In the genomic region with DNA sequence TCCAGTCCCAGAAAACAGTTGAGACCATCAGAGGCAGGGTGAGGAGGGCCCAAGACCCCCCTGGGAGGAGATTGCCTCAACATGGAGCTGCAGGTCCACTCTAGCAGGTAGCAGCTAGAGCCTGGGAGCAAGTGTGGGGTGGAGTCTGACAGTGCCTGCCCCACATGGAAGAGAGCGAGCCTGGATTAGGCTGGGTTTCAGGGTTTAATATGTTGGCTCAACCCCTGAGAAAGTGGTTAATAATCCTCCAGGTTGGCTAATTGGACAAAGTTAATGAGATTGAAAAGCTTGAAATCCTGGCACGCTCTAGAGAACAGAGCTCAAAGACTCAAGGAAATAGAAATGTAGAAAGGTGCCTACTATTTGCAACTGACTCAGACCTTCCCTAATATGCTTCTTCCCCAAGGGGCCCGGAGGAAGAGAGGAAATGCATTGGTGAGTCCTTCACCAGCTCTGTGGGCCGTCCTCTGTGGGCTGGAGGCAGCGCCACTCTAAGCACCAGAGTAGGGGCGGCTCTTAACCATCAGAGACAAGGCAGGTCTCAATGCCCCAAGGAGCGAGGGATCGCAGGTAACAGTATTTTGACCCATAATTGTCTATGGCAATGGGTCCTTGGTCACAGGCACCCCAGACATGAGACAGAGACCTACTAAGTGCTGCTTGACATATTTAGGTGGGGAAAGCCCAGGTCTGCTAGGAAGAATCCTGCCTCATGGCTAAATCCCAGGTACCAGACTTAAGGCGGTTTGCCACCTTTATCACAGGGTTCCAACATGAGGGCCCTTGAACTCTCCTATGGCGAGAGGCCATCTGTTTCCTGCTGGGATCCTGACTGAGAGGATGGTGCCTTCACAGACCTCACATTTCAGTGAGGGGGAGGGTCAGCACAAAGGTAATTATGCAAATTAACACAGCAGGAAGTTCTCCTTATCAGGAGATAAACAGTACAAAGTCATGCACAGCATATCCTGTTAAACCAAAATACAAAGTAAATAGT, we compare ENCODE assay signal across 9 cellular contexts. TPM values are rescaled to one million over a fixed set of nuclear protein-coding genes. Genes with fewer than 3 reads are reported as not detected.
DNase-seq lines count a peak whose midpoint lies in the region; ATAC-seq, FAIRE-seq and TF ChIP-seq lines count a peak whose summit lies in the region.
"Had no signal": no experiment of that assay in that cellular context is flagged by ENCODE, and none has a peak within 500 bp of the region (broad histone marks: within the 10 kb centered on the region; RNA-seq: fewer than 3 reads in every experiment).

No MANE protein-coding gene starts in this region.

- intact Hi-C loops in kidney (cut with DNase I): no loop called here

- peak; percentile 74 for FAIRE-seq in kidney (lab: Jason Lieb, UNC)

- H3K9me3 ChIP-seq in kidney (ENCODE audit: control insufficient read depth in 1 of 2, low read length in 2 of 2): no peaks in the 10 kb centered on the region

- ATAC-seq in GM19023 (IDR thresholded peaks at IDR 0.05; ENCODE audit: unreplicated experiment): no peak
- ATAC-seq in HG03175 (IDR thresholded peaks at IDR 0.05; ENCODE audit: unreplicated experiment): no peak
- no peak for ATAC-seq in GM18861 (IDR thresholded peaks at IDR 0.05; ENCODE audit: unreplicated experiment)

- peak; percentile 98 for DNase-seq in NCI-H82 (lab: John Stamatoyannopoulos, UW)
- DNase-seq in kidney: peak; percentile 82
- no peak for DNase-seq in OCI-M2 (lab: John Stamatoyannopoulos, UW; ENCODE audit: unreplicated experiment)
- DNase-seq: NCI-H226 had no signal

- TF ChIP-seq POLR2A in GM19099 (IDR thresholded peaks at IDR 0.05; ENCODE audit: extremely low read depth, insufficient read length, low read depth): peak; percentile 41

- no peak overlapping the region for H3K4me3 ChIP-seq in kidney (ENCODE audit: low read length in 2 of 2)

- peak overlapping the region; percentile 50 for H3K27ac ChIP-seq in C4-2B
- H3K27ac ChIP-seq in kidney (ENCODE audit: low read depth in 2 of 2, low read length in 2 of 2): peak overlapping the region; percentile 18 to 86

- no peaks in the 10 kb centered on the region for H3K36me3 ChIP-seq in kidney (ENCODE audit: control insufficient read depth in 1 of 2, insufficient read depth in 2 of 2, low read length in 2 of 2)

- no peak overlapping the region for H3K9ac ChIP-seq in kidney (ENCODE audit: low read length in 2 of 2)

- TF ChIP-seq CTCF in C4-2B (conservative IDR thresholded peaks at IDR 0.05) (no peak), kidney (IDR thresholded peaks at IDR 0.05; ENCODE audit: borderline replicate concordance, extremely low read depth, insufficient read depth) (no peak)

- peaks cover 23 to 25% of the 10 kb centered on the region in 2 donors for H3K4me1 ChIP-seq in kidney (ENCODE audit: control insufficient read depth in 1 of 2, insufficient read depth in 1 of 2, low read depth in 1 of 2, low read length in 2 of 2)

RNA-seq across cellular contexts. Expression of a gene that starts 33.8 kb away (rescaled TPM):
- 12.0 TPM for total RNA-seq in kidney
- 13.0 TPM for polyA plus RNA-seq in kidney (ENCODE audit: insufficient read depth, low read depth, low replicate concordance)

RNA-seq across cellular contexts. Expression of a gene that starts 51.5 kb away (rescaled TPM):
- total RNA-seq in kidney: 21.8 TPM
- 3.4 TPM for polyA plus RNA-seq in kidney (ENCODE audit: insufficient read depth, low read depth, low replicate concordance)

RNA-seq across cellular contexts. Expression of a gene that starts 58.5 kb away (rescaled TPM):
- 2.7 TPM for total RNA-seq in kidney
- polyA plus RNA-seq in kidney (ENCODE audit: insufficient read depth, low read depth, low replicate concordance): not detected
